10 cellular contexts compared by ENCODE assay signal in the genomic region with DNA sequence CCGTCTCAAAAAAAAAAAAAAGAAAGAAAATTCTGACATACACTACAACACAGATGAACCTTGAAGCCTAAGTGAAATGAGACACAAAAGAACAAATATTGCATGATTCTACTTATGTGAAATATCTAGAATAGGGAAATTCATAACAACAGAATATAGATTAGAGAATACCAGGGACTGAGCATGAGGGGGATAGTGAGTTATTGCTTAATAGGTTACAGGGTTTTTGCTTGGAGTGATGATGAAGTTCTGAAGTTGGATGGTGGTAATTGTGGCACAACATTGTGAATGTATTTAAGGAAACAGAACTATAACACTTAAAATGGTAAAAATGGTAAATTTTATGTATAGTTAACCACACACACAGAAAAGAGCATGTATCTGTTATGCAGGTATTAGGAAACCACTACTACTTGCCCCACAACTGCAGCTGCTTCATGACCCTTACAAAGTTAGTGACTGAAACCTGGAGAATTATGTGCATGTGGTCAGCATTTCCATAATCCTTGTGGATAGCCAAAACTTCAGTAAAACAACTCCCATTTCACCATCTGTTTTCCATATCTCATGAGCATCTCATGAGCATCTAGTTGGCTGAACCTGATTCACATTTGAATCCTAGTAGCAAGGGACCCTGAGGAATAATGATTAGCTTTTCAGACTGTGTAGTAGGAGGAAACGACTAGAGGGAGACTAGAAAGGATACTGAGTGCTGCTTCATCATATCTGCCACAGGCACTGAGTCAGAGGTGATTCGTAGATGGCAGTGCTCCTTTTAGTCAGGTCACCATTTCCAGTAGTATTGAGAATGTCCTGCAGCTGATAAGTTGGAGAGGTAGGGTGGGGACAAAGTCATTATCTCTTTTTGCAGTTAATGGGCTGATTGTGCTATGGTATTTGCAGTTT. TPM values are rescaled to one million over a fixed set of nuclear protein-coding genes. Genes with fewer than 3 reads are reported as not detected.
DNase-seq lines count a peak whose midpoint lies in the region; ATAC-seq and TF ChIP-seq lines count a peak whose summit lies in the region.
"Had no signal": no experiment of that assay in that cellular context is flagged by ENCODE, and none has a peak within 500 bp of the region (broad histone marks: within the 10 kb centered on the region; RNA-seq: fewer than 3 reads in every experiment).

No MANE protein-coding gene starts in this region.

- DNase-seq in activated CD8-positive, alpha-beta memory T cell treated with anti-CD3 and anti-CD28 coated beads, Interleukin-2, amount 10 ng/mL, durations not matched to agents 7 days and 5 days, result peak; percentile 47
- DNase-seq in activated CD8-positive, alpha-beta memory T cell treated with anti-CD3 and anti-CD28 coated beads for 24 hours, result no peak
- DNase-seq in PC-3 (peak; percentile 88), epithelial cell of proximal tubule (ENCODE audit: low read depth) (peak; percentile 26), GDM1 (lab: John Stamatoyannopoulos, UW) (no peak), colonic mucosa (no peak), iPS-NIHi7 (ENCODE audit: extremely low spot score) (no peak)
- peak; percentile 35 for DNase-seq in stimulated activated CD4-positive, alpha-beta T cell treated with anti-CD3 and anti-CD28 coated beads, Interleukin-4, amount 100 ng/mL, for 24 hours

- H3K4me3 Mint-ChIP-seq in activated CD8-positive, alpha-beta memory T cell treated with anti-CD3 and anti-CD28 coated beads, Interleukin-2, amount 10 ng/mL, durations not matched to agents 7 days and 5 days, result no peak overlapping the region
- H3K4me3 Mint-ChIP-seq: T-helper 1 cell treated with Interleukin-12 subunit alpha and Interleukin-12 subunit beta and Interleukin-4 antibody, amounts not matched to agents 30 μg/mL and 1 μg/mL, for 36 hours had no signal

- H3K9ac ChIP-seq in PC-3 (ENCODE audit: low read length), result no peak overlapping the region
- H3K9ac ChIP-seq in colonic mucosa (ENCODE audit: low read depth in 2 of 2, low read length in 2 of 2), result no peak overlapping the region
- H3K9ac ChIP-seq: parathyroid adenoma had no signal

- no peaks in the 10 kb centered on the region for H3K27me3 ChIP-seq in PC-3 (ENCODE audit: low read length)
- H3K27me3 ChIP-seq in colonic mucosa, result no peaks in the 10 kb centered on the region

- H3K4me1 Mint-ChIP-seq in activated CD8-positive, alpha-beta memory T cell treated with anti-CD3 and anti-CD28 coated beads, Interleukin-2, amount 10 ng/mL, durations not matched to agents 7 days and 5 days, result peaks cover 24% of the 10 kb centered on the region

- no peaks in the 10 kb centered on the region for H3K9me2 ChIP-seq in PC-3 (replicated peaks; ENCODE audit: low read length)

- H3K27ac ChIP-seq in PC-3 (ENCODE audit: low read length), result peak overlapping the region; percentile 2
- no peak overlapping the region for H3K27ac ChIP-seq in colonic mucosa
- H3K27ac ChIP-seq: parathyroid adenoma had no signal

- no peak overlapping the region for H2AFZ ChIP-seq in PC-3 (ENCODE audit: low read length)
- H2AFZ ChIP-seq: parathyroid adenoma had no signal

- TF ChIP-seq CTCF in PC-3 (conservative IDR thresholded peaks at IDR 0.05; ENCODE audit: low read depth, low read length) (no peak), epithelial cell of proximal tubule (conservative IDR thresholded peaks at IDR 0.05; ENCODE audit: low read depth, low read length) (no peak), colonic mucosa (IDR thresholded peaks at IDR 0.05) (no peak)

- peaks cover 9% of the 10 kb centered on the region; the same call in 1 of the 2 replicates for H4K20me1 ChIP-seq in PC-3 (ENCODE audit: low read length)

- POLR2A ChIA-PET in PC-3 (lab: Charles Lee; ENCODE audit: unreplicated experiment), result interaction anchor here (0.6 kb wide), 1 partner anchor 29 kb away, joined by 3 read pairs; no protein-coding TSS in a partner anchor

- H3F3A ChIP-seq in PC-3 (ENCODE audit: low read length, unreplicated experiment), result peaks cover 14% of the 10 kb centered on the region

- H3K9me3 Mint-ChIP-seq in activated CD8-positive, alpha-beta memory T cell treated with anti-CD3 and anti-CD28 coated beads, Interleukin-2, amount 10 ng/mL, durations not matched to agents 7 days and 5 days (ENCODE audit: low read depth), result no peaks in the 10 kb centered on the region
- H3K9me3 Mint-ChIP-seq: T-helper 1 cell treated with Interleukin-12 subunit alpha and Interleukin-12 subunit beta and Interleukin-4 antibody, amounts not matched to agents 30 μg/mL and 1 μg/mL, for 36 hours had no signal

- ATAC-seq in activated CD8-positive, alpha-beta memory T cell treated with anti-CD3 and anti-CD28 coated beads, Interleukin-2, amount 10 ng/mL, durations not matched to agents 7 days and 5 days, result peak; percentile 89
- ATAC-seq in PC-3, result peak; percentile 71

- no peaks in the 10 kb centered on the region for H3K36me3 ChIP-seq in PC-3 (ENCODE audit: low read depth, low read length)
- H3K36me3 ChIP-seq in colonic mucosa, result no peaks in the 10 kb centered on the region

- peaks cover 28% of the 10 kb centered on the region for H3K4me1 ChIP-seq in PC-3 (ENCODE audit: insufficient read depth, low read length)
- H3K4me1 ChIP-seq in colonic mucosa, result no peaks in the 10 kb centered on the region

- BruUV-seq in PC-3 (replicated peaks; lab: Mats Ljungman, UMichigan), result no TSS peak

- intact Hi-C loops in PC-3 (cut with micrococcal nuclease), result no loop called here
- intact Hi-C loops in colonic mucosa (cut with DNase I), result no loop called here

- H3K36me3 Mint-ChIP-seq in activated CD8-positive, alpha-beta memory T cell treated with anti-CD3 and anti-CD28 coated beads, Interleukin-2, amount 10 ng/mL, durations not matched to agents 7 days and 5 days, result peaks cover 10% of the 10 kb centered on the region

- CTCF ChIA-PET in activated CD8-positive, alpha-beta memory T cell treated with anti-CD3 and anti-CD28 coated beads, Interleukin-2, amount 10 ng/mL, durations not matched to agents 7 days and 5 days (lab: Charles Lee), result no interaction called here
- CTCF ChIA-PET in PC-3 (lab: Charles Lee), result no interaction called here

- H3K27ac Mint-ChIP-seq in activated CD8-positive, alpha-beta memory T cell treated with anti-CD3 and anti-CD28 coated beads, Interleukin-2, amount 10 ng/mL, durations not matched to agents 7 days and 5 days, result peak overlapping the region; percentile 5
- H3K27ac Mint-ChIP-seq: T-helper 1 cell treated with Interleukin-12 subunit alpha and Interleukin-12 subunit beta and Interleukin-4 antibody, amounts not matched to agents 30 μg/mL and 1 μg/mL, for 36 hours had no signal

- peak overlapping the region; percentile 1 for H3K4me2 ChIP-seq in PC-3 (ENCODE audit: low read length)

- H3K9me3 ChIP-seq in PC-3 (ENCODE audit: low read length) (no peaks in the 10 kb centered on the region), colonic mucosa (no peaks in the 10 kb centered on the region)

- H3K4me3 ChIP-seq in PC-3 (ENCODE audit: low read length) (no peak overlapping the region), epithelial cell of proximal tubule (ENCODE audit: low read depth, low read length) (no peak overlapping the region), colonic mucosa (no peak overlapping the region)

- peaks cover 60% of the 10 kb centered on the region for H3K79me2 ChIP-seq in PC-3 (ENCODE audit: low read length)

- H3K27me3 Mint-ChIP-seq in activated CD8-positive, alpha-beta memory T cell treated with anti-CD3 and anti-CD28 coated beads, Interleukin-2, amount 10 ng/mL, durations not matched to agents 7 days and 5 days, result no peaks in the 10 kb centered on the region

RNA-seq across cellular contexts. Expression of a gene that starts 26.3 kb away (rescaled TPM):
- 10 to 100 TPM; 13.8 TPM for total RNA-seq in activated CD8-positive, alpha-beta memory T cell treated with anti-CD3 and anti-CD28 coated beads, Interleukin-2, amount 10 ng/mL, durations not matched to agents 7 days and 5 days
- 47.4 and 48.6 TPM in 2 replicates for total RNA-seq in PC-3 (2014; rRNA removed)
- total RNA-seq in epithelial cell of proximal tubule, result 8.0 and 11.3 TPM in 2 replicates
- 10 to 100 TPM in 1 of 2 donors, 1 to 10 TPM in 1; 8.9 to 21.5 TPM for total RNA-seq in colonic mucosa

Comparison
In these comparisons a context has a peak if more than half of its experiments do, and no peak if none do; other contexts are left out.
1. DNase-seq: peak in activated CD8-positive, alpha-beta memory T cell treated with anti-CD3 and anti-CD28 coated beads, Interleukin-2, amount 10 ng/mL, durations not matched to agents 7 days and 5 days (single experiment), PC-3 (single experiment), epithelial cell of proximal tubule (single experiment) and stimulated activated CD4-positive, alpha-beta T cell treated with anti-CD3 and anti-CD28 coated beads, Interleukin-4, amount 100 ng/mL, for 24 hours (single experiment); none in activated CD8-positive, alpha-beta memory T cell treated with anti-CD3 and anti-CD28 coated beads for 24 hours (single experiment), GDM1 (single experiment), colonic mucosa (single experiment) and iPS-NIHi7 (single experiment).